Comparison of ENCODE assay signal across 9 cellular contexts in genomic region chr19:42034640-42035384, GRCh38. TPM values are rescaled to one million over a fixed set of nuclear protein-coding genes. Genes with fewer than 3 reads are reported as not detected.
A peak's percentile ranks its signal among the peaks of the same experiment; 100 is the strongest.
DNase-seq lines count a peak whose midpoint lies in the region; FAIRE-seq and TF ChIP-seq lines count a peak whose summit lies in the region.
"Not testable (repeated sequence)": the region's sequence is repeated elsewhere in the genome, so short reads cannot be mapped to it uniquely, and the experiment has no call there.
"Had no signal": no experiment of that assay in that cellular context is flagged by ENCODE, and none has a peak within 500 bp of the region (broad histone marks: within the 10 kb centered on the region; RNA-seq: fewer than 3 reads in every experiment).

No MANE protein-coding gene starts in this region.

- intact Hi-C loops in activated T-helper 1 cell treated with anti-CD3 and anti-CD28 coated beads, Interleukin-12 subunit alpha, Interleukin-12 subunit beta, Interleukin-2, Interleukin-4 antibody, amounts not matched to agents 30 ng/mL and 10 ng/mL and 1 ng/mL, durations not matched to agents 14 hours and 24 hours and 36 hours (cut with micrococcal nuclease): loop anchor here (1.0 to 2.0 kb wide), 4 partner anchors 38 to 176 kb away; partner anchors contain the start of gene RABAC1

- not testable (repeated sequence) for H3K36me3 Mint-ChIP-seq in activated T-helper 1 cell treated with anti-CD3 and anti-CD28 coated beads, Interleukin-12 subunit alpha, Interleukin-12 subunit beta, Interleukin-2, Interleukin-4 antibody, amounts not matched to agents 30 ng/mL and 10 ng/mL and 1 ng/mL, durations not matched to agents 14 hours and 24 hours and 36 hours (ENCODE audit: low read depth)

- H3K9me2 ChIP-seq in SK-N-SH: not testable (repeated sequence)

- 32% methylated on average over 17 of the region's 17 CpGs for WGBS in SK-N-SH (ENCODE audit: low lambda C conversion rate)

- H2AFZ ChIP-seq in SK-N-SH (ENCODE audit: low read depth): peak overlapping the region; percentile 17; the same call in 1 of the 2 replicates

- TF ChIP-seq EP300 in SK-N-SH (IDR thresholded peaks at IDR 0.05; ENCODE audit: borderline replicate concordance in 1 of 2, low read depth in 1 of 2, low read length in 1 of 2): not testable (repeated sequence)

- not testable (repeated sequence) for H3K27ac Mint-ChIP-seq in activated T-helper 1 cell treated with anti-CD3 and anti-CD28 coated beads, Interleukin-12 subunit alpha, Interleukin-12 subunit beta, Interleukin-2, Interleukin-4 antibody, amounts not matched to agents 30 ng/mL and 10 ng/mL and 1 ng/mL, durations not matched to agents 14 hours and 24 hours and 36 hours

- DNase-seq in AG10803 (ENCODE audit: low read depth): peak; percentile 68
- DNase-seq in GM19239 (ENCODE audit: insufficient read length, low spot score): peak; percentile 73
- DNase-seq in NCI-H146 (lab: John Stamatoyannopoulos, UW): peak; percentile 74
- peak; percentile 86 for DNase-seq in SK-N-SH
- peak; percentile 57 for DNase-seq in activated T-helper 1 cell treated with anti-CD3 and anti-CD28 coated beads, Interleukin-12 subunit alpha, Interleukin-12 subunit beta, Interleukin-2, Interleukin-4 antibody, amounts not matched to agents 30 ng/mL and 10 ng/mL and 1 ng/mL, durations not matched to agents 14 hours and 24 hours and 36 hours (ENCODE audit: low spot score)
- peak; percentile 50 for DNase-seq in epithelial cell of proximal tubule (ENCODE audit: low read depth)
- DNase-seq in lung microvascular endothelial cell (ENCODE audit: low read depth in 2 of 2): peak; percentile 70 to 72
- peak; percentile 76 for DNase-seq in stimulated activated CD4-positive, alpha-beta T cell treated with anti-CD3 and anti-CD28 coated beads, Interleukin-4, amount 100 ng/mL, for 24 hours

- not testable (repeated sequence) for H3K4me3 Mint-ChIP-seq in activated T-helper 1 cell treated with anti-CD3 and anti-CD28 coated beads, Interleukin-12 subunit alpha, Interleukin-12 subunit beta, Interleukin-2, Interleukin-4 antibody, amounts not matched to agents 30 ng/mL and 10 ng/mL and 1 ng/mL, durations not matched to agents 14 hours and 24 hours and 36 hours

- CTCF ChIA-PET in SK-N-SH (lab: Yijun Ruan, JAX): interaction anchor here (0.6 to 2.6 kb wide), 47 partner anchors 9 to 270 kb away, joined by 3 to 25 read pairs (median 4); no protein-coding TSS in a partner anchor

- not testable (repeated sequence) for H3K27me3 Mint-ChIP-seq in activated T-helper 1 cell treated with anti-CD3 and anti-CD28 coated beads, Interleukin-12 subunit alpha, Interleukin-12 subunit beta, Interleukin-2, Interleukin-4 antibody, amounts not matched to agents 30 ng/mL and 10 ng/mL and 1 ng/mL, durations not matched to agents 14 hours and 24 hours and 36 hours (ENCODE audit: insufficient read depth)

- not testable (repeated sequence) for H3K4me1 ChIP-seq in SK-N-SH (ENCODE audit: control insufficient read depth in 1 of 2, insufficient read depth in 2 of 2, low read depth in 1 of 2, low read length in 1 of 2)

- H3F3A ChIP-seq in SK-N-SH (replicated peaks; ENCODE audit: insufficient read depth): not testable (repeated sequence)

- not testable (repeated sequence) for H4K20me1 ChIP-seq in SK-N-SH (ENCODE audit: insufficient read depth)

- H3K9me3 ChIP-seq in SK-N-SH: not testable (repeated sequence)

- POLR2A ChIA-PET in SK-N-SH (lab: Yijun Ruan, JAX): interaction anchor here (0.8 to 1.3 kb wide), 3 partner anchors 11 to 42 kb away, joined by 3 to 5 read pairs (median 4); no protein-coding TSS in a partner anchor

- peak; percentile 78 for TF ChIP-seq RAD21 in SK-N-SH (IDR thresholded peaks at IDR 0.05; ENCODE audit: low read length)

- not testable (repeated sequence) for H3K36me3 ChIP-seq in SK-N-SH (replicated peaks in 1 of 2; ENCODE audit: control insufficient read depth in 1 of 2, insufficient read depth in 2 of 2, low read length in 1 of 2)

- TF ChIP-seq CTCF in AG10803 (conservative IDR thresholded peaks at IDR 0.05; ENCODE audit: low read length) (peak; percentile 85), SK-N-SH (IDR thresholded peaks at IDR 0.05) (peak; percentile 92), epithelial cell of proximal tubule (conservative IDR thresholded peaks at IDR 0.05; ENCODE audit: low read depth, low read length) (peak; percentile 91)

- H3K27ac ChIP-seq in SK-N-SH (ENCODE audit: low read depth in 2 of 2, low read length in 1 of 2): not testable (repeated sequence)

- not testable (repeated sequence) for H3K79me2 ChIP-seq in SK-N-SH (ENCODE audit: insufficient read depth)

- H3K27me3 ChIP-seq in SK-N-SH (ENCODE audit: insufficient read depth): not testable (repeated sequence)

- H3K9me3 Mint-ChIP-seq in activated T-helper 1 cell treated with anti-CD3 and anti-CD28 coated beads, Interleukin-12 subunit alpha, Interleukin-12 subunit beta, Interleukin-2, Interleukin-4 antibody, amounts not matched to agents 30 ng/mL and 10 ng/mL and 1 ng/mL, durations not matched to agents 14 hours and 24 hours and 36 hours: not testable (repeated sequence)

- H3K4me2 ChIP-seq in SK-N-SH: peak overlapping the region; percentile 72

- H3K4me3 ChIP-seq in AG10803 (ENCODE audit: low read length); epithelial cell of proximal tubule (ENCODE audit: low read depth, low read length): not testable (repeated sequence)
- H3K4me3 ChIP-seq in SK-N-SH (ENCODE audit: low read depth in 2 of 2, low read length in 1 of 2): peak overlapping the region in 1 of 2 experiments; percentile 54; a peak in 1 of 4 replicates

- FAIRE-seq in GM19239 (lab: Jason Lieb, UNC): peak; percentile 91

- not testable (repeated sequence) for H3K4me1 Mint-ChIP-seq in activated T-helper 1 cell treated with anti-CD3 and anti-CD28 coated beads, Interleukin-12 subunit alpha, Interleukin-12 subunit beta, Interleukin-2, Interleukin-4 antibody, amounts not matched to agents 30 ng/mL and 10 ng/mL and 1 ng/mL, durations not matched to agents 14 hours and 24 hours and 36 hours (ENCODE audit: low read depth)

- H3K9ac ChIP-seq in SK-N-SH: not testable (repeated sequence)

TF ChIP-seq in SK-N-SH, 30 proteins besides CTCF, POLR2A, EP300 and RAD21:
- TF ChIP-seq SMC3 (IDR thresholded peaks at IDR 0.05; ENCODE audit: low read depth, low read length): peak; percentile 41; the same call in 1 of the 2 replicates
TF ChIP-seq in SK-N-SH: peak in this region for 1; not testable (repeated sequence) for 29.

RNA-seq across cellular contexts. Expression of gene GRIK5, which starts 35.2 kb away (rescaled TPM):
- 0.71 and 2.4 TPM in 2 replicates for polyA plus RNA-seq in SK-N-SH (2012; rRNA removed)
- 0.85 and 1.7 TPM in 2 replicates for polyA plus RNA-seq in SK-N-SH (2012; cell fraction: cytosol; rRNA removed)
- polyA plus RNA-seq in SK-N-SH (2012; cell fraction: nucleus; rRNA removed): 3.7 and 4.4 TPM in 2 replicates
- total RNA-seq in activated T-helper 1 cell treated with anti-CD3 and anti-CD28 coated beads, Interleukin-12 subunit alpha, Interleukin-12 subunit beta, Interleukin-2, Interleukin-4 antibody, amounts not matched to agents 30 ng/mL and 10 ng/mL and 1 ng/mL, durations not matched to agents 14 hours and 24 hours and 36 hours: 3.9 TPM in 2 replicates
- total RNA-seq in epithelial cell of proximal tubule (2.5 and 14.3 TPM in 2 replicates), lung microvascular endothelial cell (not detected in 2 replicates)

RNA-seq across cellular contexts. Expression of gene ATP1A3, which starts 40.8 kb away (rescaled TPM):
- 0.75 and 0.77 TPM in 2 replicates for polyA plus RNA-seq in SK-N-SH (2012; rRNA removed)
- polyA plus RNA-seq in SK-N-SH (2012; cell fraction: cytosol; rRNA removed): 0.80 and 1.9 TPM in 2 replicates
- polyA plus RNA-seq in SK-N-SH (2012; cell fraction: nucleus; rRNA removed): 0.95 and 1.7 TPM in 2 replicates
- 0.93 and 1.4 TPM in 2 replicates for total RNA-seq in activated T-helper 1 cell treated with anti-CD3 and anti-CD28 coated beads, Interleukin-12 subunit alpha, Interleukin-12 subunit beta, Interleukin-2, Interleukin-4 antibody, amounts not matched to agents 30 ng/mL and 10 ng/mL and 1 ng/mL, durations not matched to agents 14 hours and 24 hours and 36 hours
- 0.36 TPM in 1 of 2 replicates, not detected in the other for total RNA-seq in epithelial cell of proximal tubule
- total RNA-seq in lung microvascular endothelial cell: under 0.01 TPM in 1 of 2 replicates, not detected in the other
- total RNA-seq: aorta had no signal

RNA-seq across cellular contexts. Expression of gene ZNF574, which starts 41.2 kb away (rescaled TPM):
- polyA plus RNA-seq in SK-N-SH (2012; rRNA removed): 6.9 and 8.5 TPM in 2 replicates
- polyA plus RNA-seq in SK-N-SH (2012; cell fraction: cytosol; rRNA removed): 2.4 and 4.9 TPM in 2 replicates
- 6.9 and 7.4 TPM in 2 replicates for polyA plus RNA-seq in SK-N-SH (2012; cell fraction: nucleus; rRNA removed)
- total RNA-seq in activated T-helper 1 cell treated with anti-CD3 and anti-CD28 coated beads, Interleukin-12 subunit alpha, Interleukin-12 subunit beta, Interleukin-2, Interleukin-4 antibody, amounts not matched to agents 30 ng/mL and 10 ng/mL and 1 ng/mL, durations not matched to agents 14 hours and 24 hours and 36 hours: 17.5 and 17.8 TPM in 2 replicates
- total RNA-seq in epithelial cell of proximal tubule (19.6 and 22.1 TPM in 2 replicates), lung microvascular endothelial cell (6.3 and 9.1 TPM in 2 replicates)
